Comparison of ENCODE assay signal across 15 cellular contexts in the genomic region with DNA sequence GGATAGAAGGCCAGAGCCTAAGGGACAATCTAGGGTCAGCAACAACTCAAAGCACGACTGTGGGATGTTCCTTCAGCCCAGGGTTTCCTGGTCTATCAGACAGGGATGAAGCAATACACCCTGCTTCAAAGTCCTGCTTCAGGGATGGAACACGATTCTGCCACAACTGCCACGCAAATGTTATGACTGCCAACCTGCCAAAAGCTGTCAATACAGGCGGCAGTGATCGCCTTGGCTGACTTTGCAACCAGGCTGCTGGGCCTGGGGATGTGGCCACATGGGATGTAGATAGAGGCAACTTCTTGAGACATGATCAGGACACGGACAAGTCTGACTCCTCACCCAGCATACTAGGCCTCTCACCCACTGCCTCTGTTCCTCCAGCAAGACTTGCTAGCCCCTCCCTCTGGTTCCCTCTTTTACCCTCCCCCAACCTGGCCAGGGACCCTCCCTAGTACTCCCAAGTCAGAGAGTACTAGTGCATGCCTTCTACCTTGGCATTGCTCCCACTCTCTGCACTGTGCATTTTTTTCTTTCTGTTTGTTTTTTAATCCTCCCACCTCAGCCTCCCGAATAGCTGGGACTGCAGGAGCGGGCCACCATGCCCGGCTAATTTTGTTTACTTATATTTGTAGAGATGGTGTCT. TPM values are rescaled to one million over a fixed set of nuclear protein-coding genes. Genes with fewer than 3 reads are reported as not detected.
DNase-seq lines count a peak whose midpoint lies in the region; ATAC-seq and TF ChIP-seq lines count a peak whose summit lies in the region.
"Had no signal": no experiment of that assay in that cellular context is flagged by ENCODE, and none has a peak within 500 bp of the region (broad histone marks: within the 10 kb centered on the region; RNA-seq: fewer than 3 reads in every experiment).

No MANE protein-coding gene starts in this region.

- POLR2A ChIA-PET in naive thymus-derived CD8-positive, alpha-beta T cell (lab: Charles Lee) = no interaction called here

- no peak for TF ChIP-seq EP300 in gastroesophageal sphincter (IDR thresholded peaks at IDR 0.05)

- H3K4me1 Mint-ChIP-seq in natural killer cell = peaks cover 81% of the 10 kb centered on the region in 2 donors
- H3K4me1 Mint-ChIP-seq in natural killer cell treated with Interleukin-12 subunit alpha and Interleukin-12 subunit beta and Interleukin-15 and Interleukin-18, amount 100 ng/mL, for 72 hours (ENCODE audit: low read depth in 2 of 2) = peaks cover 77 to 78% of the 10 kb centered on the region in 2 donors
- peaks cover 63% of the 10 kb centered on the region for H3K4me1 Mint-ChIP-seq in activated T-helper 2 cell treated with anti-CD3 and anti-CD28 coated beads, Interferon-gamma antibody, Interleukin-2, Interleukin-4, amounts not matched to agents 10 μg/mL and 5 μg/mL and 100 μg/mL, durations not matched to agents 14 hours and 24 hours and 36 hours (ENCODE audit: low read depth)
- peaks cover 47 to 89% (median 84%) of the 10 kb centered on the region in 4 donors for H3K4me1 Mint-ChIP-seq in naive thymus-derived CD8-positive, alpha-beta T cell

- no peak for DNase-seq in natural killer cell
- no peak for DNase-seq in natural killer cell treated with Interleukin-12 subunit alpha and Interleukin-12 subunit beta and Interleukin-15 and Interleukin-18, amount 100 ng/mL, for 72 hours (ENCODE audit: low spot score)
- no peak for DNase-seq in activated T-helper 2 cell treated with anti-CD3 and anti-CD28 coated beads, Interferon-gamma antibody, Interleukin-2, Interleukin-4, amounts not matched to agents 10 μg/mL and 5 μg/mL and 100 μg/mL, durations not matched to agents 14 hours and 24 hours and 36 hours (ENCODE audit: low spot score)
- no peak for DNase-seq in naive thymus-derived CD8-positive, alpha-beta T cell
- DNase-seq in NCI-H1417 (lab: John Stamatoyannopoulos, UW) = no peak
- DNase-seq in activated CD4-positive, alpha-beta T cell treated with anti-CD3 and anti-CD28 coated beads for 4 hours = no peak
- DNase-seq: cortex of kidney, EL, hippocampal formation, NCI-H2171, ovary, WERI-Rb-1 had no signal

- H3K4me1 ChIP-seq in gastroesophageal sphincter = peaks cover 10 to 92% (median 62%) of the 10 kb centered on the region in 3 donors

- no peaks in the 10 kb centered on the region for H3K27me3 ChIP-seq in gastroesophageal sphincter
- H3K27me3 ChIP-seq: ovary had no signal

- H3K4me3 ChIP-seq in gastroesophageal sphincter = no peak overlapping the region
- H3K4me3 ChIP-seq: ovary, SK-N-MC had no signal

- intact Hi-C loops in natural killer cell (cut with micrococcal nuclease) = no loop called here
- intact Hi-C loops in activated T-helper 2 cell treated with anti-CD3 and anti-CD28 coated beads, Interferon-gamma antibody, Interleukin-2, Interleukin-4, amounts not matched to agents 10 μg/mL and 5 μg/mL and 100 μg/mL, durations not matched to agents 14 hours and 24 hours and 36 hours (cut with micrococcal nuclease) = no loop called here

- no peaks in the 10 kb centered on the region for H3K9me3 ChIP-seq in gastroesophageal sphincter
- H3K9me3 ChIP-seq: ovary had no signal

- H3K9me3 Mint-ChIP-seq in natural killer cell = no peaks in the 10 kb centered on the region
- H3K9me3 Mint-ChIP-seq in natural killer cell treated with Interleukin-12 subunit alpha and Interleukin-12 subunit beta and Interleukin-15 and Interleukin-18, amount 100 ng/mL, for 72 hours = no peaks in the 10 kb centered on the region
- H3K9me3 Mint-ChIP-seq in activated T-helper 2 cell treated with anti-CD3 and anti-CD28 coated beads, Interferon-gamma antibody, Interleukin-2, Interleukin-4, amounts not matched to agents 10 μg/mL and 5 μg/mL and 100 μg/mL, durations not matched to agents 14 hours and 24 hours and 36 hours = no peaks in the 10 kb centered on the region
- H3K9me3 Mint-ChIP-seq in naive thymus-derived CD8-positive, alpha-beta T cell = no peaks in the 10 kb centered on the region

- TF ChIP-seq CTCF in natural killer cell (IDR thresholded peaks at IDR 0.05) (no peak), gastroesophageal sphincter (IDR thresholded peaks at IDR 0.05) (no peak)

- H3K36me3 ChIP-seq in gastroesophageal sphincter = peaks cover 0 to 4% of the 10 kb centered on the region in 2 donors
- H3K36me3 ChIP-seq: ovary had no signal

- H3K27ac ChIP-seq in gastroesophageal sphincter = peak overlapping the region in 2 of 4 donors; percentile 1 to 71
- H3K27ac ChIP-seq: ovary, SK-N-MC, WERI-Rb-1 had no signal

- no peak for TF ChIP-seq POLR2A in gastroesophageal sphincter (IDR thresholded peaks at IDR 0.05)

- H3K27me3 Mint-ChIP-seq in natural killer cell (ENCODE audit: low read depth in 2 of 2) = no peaks in the 10 kb centered on the region
- H3K27me3 Mint-ChIP-seq in natural killer cell treated with Interleukin-12 subunit alpha and Interleukin-12 subunit beta and Interleukin-15 and Interleukin-18, amount 100 ng/mL, for 72 hours = no peaks in the 10 kb centered on the region
- H3K27me3 Mint-ChIP-seq in activated T-helper 2 cell treated with anti-CD3 and anti-CD28 coated beads, Interferon-gamma antibody, Interleukin-2, Interleukin-4, amounts not matched to agents 10 μg/mL and 5 μg/mL and 100 μg/mL, durations not matched to agents 14 hours and 24 hours and 36 hours (ENCODE audit: low read depth) = no peaks in the 10 kb centered on the region
- H3K27me3 Mint-ChIP-seq in naive thymus-derived CD8-positive, alpha-beta T cell = no peaks in the 10 kb centered on the region

- H3K36me3 Mint-ChIP-seq in natural killer cell = no peaks in the 10 kb centered on the region
- H3K36me3 Mint-ChIP-seq in natural killer cell treated with Interleukin-12 subunit alpha and Interleukin-12 subunit beta and Interleukin-15 and Interleukin-18, amount 100 ng/mL, for 72 hours = peaks cover 6% of the 10 kb centered on the region
- peaks cover 50% of the 10 kb centered on the region for H3K36me3 Mint-ChIP-seq in activated T-helper 2 cell treated with anti-CD3 and anti-CD28 coated beads, Interferon-gamma antibody, Interleukin-2, Interleukin-4, amounts not matched to agents 10 μg/mL and 5 μg/mL and 100 μg/mL, durations not matched to agents 14 hours and 24 hours and 36 hours (ENCODE audit: low read depth)
- peaks cover 0 to 53% (median 4%) of the 10 kb centered on the region in 3 donors for H3K36me3 Mint-ChIP-seq in naive thymus-derived CD8-positive, alpha-beta T cell

- peak overlapping the region; percentile 88 to 93 for H3K27ac Mint-ChIP-seq in natural killer cell
- peak overlapping the region in 1 of 2 donors; percentile 68 for H3K27ac Mint-ChIP-seq in natural killer cell treated with Interleukin-12 subunit alpha and Interleukin-12 subunit beta and Interleukin-15 and Interleukin-18, amount 100 ng/mL, for 72 hours
- peak overlapping the region; percentile 34 for H3K27ac Mint-ChIP-seq in activated T-helper 2 cell treated with anti-CD3 and anti-CD28 coated beads, Interferon-gamma antibody, Interleukin-2, Interleukin-4, amounts not matched to agents 10 μg/mL and 5 μg/mL and 100 μg/mL, durations not matched to agents 14 hours and 24 hours and 36 hours
- H3K27ac Mint-ChIP-seq in naive thymus-derived CD8-positive, alpha-beta T cell = peak overlapping the region in 9 of 10 donors; percentile 13 to 80 (median 56)

- 17 to 49% methylated on average over 2 to 9 of the region's 9 CpGs for WGBS in gastroesophageal sphincter (ENCODE audit: low coverage in 1 of 2), 2 donors

- H3K4me3 Mint-ChIP-seq in natural killer cell = no peak overlapping the region
- H3K4me3 Mint-ChIP-seq in natural killer cell treated with Interleukin-12 subunit alpha and Interleukin-12 subunit beta and Interleukin-15 and Interleukin-18, amount 100 ng/mL, for 72 hours = no peak overlapping the region
- no peak overlapping the region for H3K4me3 Mint-ChIP-seq in activated T-helper 2 cell treated with anti-CD3 and anti-CD28 coated beads, Interferon-gamma antibody, Interleukin-2, Interleukin-4, amounts not matched to agents 10 μg/mL and 5 μg/mL and 100 μg/mL, durations not matched to agents 14 hours and 24 hours and 36 hours (ENCODE audit: low read depth)
- H3K4me3 Mint-ChIP-seq in naive thymus-derived CD8-positive, alpha-beta T cell = peak overlapping the region in 6 of 10 donors; percentile 11 to 58 (median 20)

- no peak for ATAC-seq in natural killer cell
- ATAC-seq in natural killer cell treated with Interleukin-12 subunit alpha and Interleukin-12 subunit beta and Interleukin-15 and Interleukin-18, amount 100 ng/mL, for 72 hours = no peak
- no peak for ATAC-seq in naive thymus-derived CD8-positive, alpha-beta T cell
- no peak for ATAC-seq in HG03521 (IDR thresholded peaks at IDR 0.05; ENCODE audit: unreplicated experiment)
- no peak for ATAC-seq in gastroesophageal sphincter

RNA-seq across cellular contexts. Expression of a gene that starts 7.6 kb away (rescaled TPM):
- 100 to 1,000 TPM; 104 to 114 (median 111) TPM for total RNA-seq in natural killer cell
- total RNA-seq in natural killer cell treated with Interleukin-12 subunit alpha and Interleukin-12 subunit beta and Interleukin-15 and Interleukin-18, amount 100 ng/mL, for 72 hours = 10 to 100 TPM; 58.0 to 89.8 TPM
- total RNA-seq in activated T-helper 2 cell treated with anti-CD3 and anti-CD28 coated beads, Interferon-gamma antibody, Interleukin-2, Interleukin-4, amounts not matched to agents 10 μg/mL and 5 μg/mL and 100 μg/mL, durations not matched to agents 14 hours and 24 hours and 36 hours = 65.3 and 69.2 TPM in 2 replicates
- 10 to 100 TPM; 58.8 to 59.5 TPM for total RNA-seq in naive thymus-derived CD8-positive, alpha-beta T cell
- polyA plus RNA-seq in naive thymus-derived CD8-positive, alpha-beta T cell = 100 to 1,000 TPM in 2 of 3 donors, 10 to 100 TPM in 1; 81.9 to 106 (median 106) TPM
- 10 to 100 TPM; 14.3 to 52.2 (median 42.0) TPM for total RNA-seq in gastroesophageal sphincter

RNA-seq across cellular contexts. Expression of a gene that starts 10.6 kb away (rescaled TPM):
- total RNA-seq in natural killer cell = 100 to 1,000 TPM; 453 to 536 (median 532) TPM
- total RNA-seq in natural killer cell treated with Interleukin-12 subunit alpha and Interleukin-12 subunit beta and Interleukin-15 and Interleukin-18, amount 100 ng/mL, for 72 hours = 100 to 1,000 TPM; 121 to 255 TPM
- 120 and 129 TPM in 2 replicates for total RNA-seq in activated T-helper 2 cell treated with anti-CD3 and anti-CD28 coated beads, Interferon-gamma antibody, Interleukin-2, Interleukin-4, amounts not matched to agents 10 μg/mL and 5 μg/mL and 100 μg/mL, durations not matched to agents 14 hours and 24 hours and 36 hours
- 10 to 100 TPM; 40.7 to 46.0 TPM for total RNA-seq in naive thymus-derived CD8-positive, alpha-beta T cell
- 1 to 10 TPM in 2 of 3 donors, under 1 TPM in 1; 0.89 to 2.8 (median 1.9) TPM for polyA plus RNA-seq in naive thymus-derived CD8-positive, alpha-beta T cell
- 10 to 100 TPM; 12.3 to 23.2 (median 20.4) TPM for total RNA-seq in gastroesophageal sphincter

Comparison
In these comparisons a context has a peak if more than half of its experiments do, and no peak if none do; other contexts are left out.
1. H3K4me3 Mint-ChIP-seq: peak in naive thymus-derived CD8-positive, alpha-beta T cell (6 of 10); none in natural killer cell (single experiment), natural killer cell treated with Interleukin-12 subunit alpha and Interleukin-12 subunit beta and Interleukin-15 and Interleukin-18, amount 100 ng/mL, for 72 hours (single experiment) and activated T-helper 2 cell treated with anti-CD3 and anti-CD28 coated beads, Interferon-gamma antibody, Interleukin-2, Interleukin-4, amounts not matched to agents 10 μg/mL and 5 μg/mL and 100 μg/mL, durations not matched to agents 14 hours and 24 hours and 36 hours (single experiment).